ENCODE assay signal across 26 cellular contexts in genomic region chr10:35316346-35316967, GRCh38. TPM values are rescaled to one million over a fixed set of nuclear protein-coding genes. Genes with fewer than 3 reads are reported as not detected.
DNase-seq lines count a peak whose midpoint lies in the region; ATAC-seq, FAIRE-seq and TF ChIP-seq lines count a peak whose summit lies in the region.
"Had no signal": no experiment of that assay in that cellular context is flagged by ENCODE, and none has a peak within 500 bp of the region (broad histone marks: within the 10 kb centered on the region; RNA-seq: fewer than 3 reads in every experiment).

No MANE protein-coding gene starts in this region.

- peaks cover 17% of the 10 kb centered on the region for H3K36me3 ChIP-seq in MG63
- H3K36me3 ChIP-seq in CD4-positive, alpha-beta memory T cell (ENCODE audit: insufficient read depth, low read length) = peaks cover 2% of the 10 kb centered on the region
- H3K36me3 ChIP-seq: thyroid gland had no signal

- no peak overlapping the region for H3K4me3 ChIP-seq in MG63
- no peak overlapping the region for H3K4me3 ChIP-seq in CD4-positive, alpha-beta memory T cell (ENCODE audit: low read length in 2 of 2)
- H3K4me3 ChIP-seq: dorsolateral prefrontal cortex, gastrocnemius medialis, thyroid gland had no signal

- intact Hi-C loops in CD4-positive, alpha-beta memory T cell (cut with micrococcal nuclease) = no loop called here

- DNase-seq in MG63 (peak; percentile 11), H54 (ENCODE audit: insufficient read length, low spot score) (no peak), mesenteric fat pad (ENCODE audit: low spot score) (no peak)
- DNase-seq in stimulated activated naive CD4-positive, alpha-beta T cell (lab: John Stamatoyannopoulos, UW) = no peak
- DNase-seq in CD4-positive, alpha-beta memory T cell = no peak
- DNase-seq: activated CD4-positive, alpha-beta T cell treated with anti-CD3 and anti-CD28 coated beads, Interleukin-2, amount 10 ng/mL, durations not matched to agents 24 days and 14 days; activated CD8-positive, alpha-beta memory T cell treated with anti-CD3 and anti-CD28 coated beads, Interleukin-2, amount 50 U/mL, for 4 hours; activated gamma-delta T cell treated with Interleukin-2 at 50 U/mL for 16 hours; amniotic stem cell; central memory CD4-positive, alpha-beta T cell; dorsolateral prefrontal cortex; gastrocnemius medialis; GF-D8; kidney glomerular epithelial cell; mammary epithelial cell; naive thymus-derived CD4-positive, alpha-beta T cell; NCI-H69; SHP77 treated with DMSO at 0.1 percent for 48 hours; thyroid gland had no signal

- H3K9me3 ChIP-seq in MG63 = no peaks in the 10 kb centered on the region
- H3K9me3 ChIP-seq in CD4-positive, alpha-beta memory T cell (ENCODE audit: control insufficient read depth in 1 of 2, low read length in 2 of 2) = no peaks in the 10 kb centered on the region
- H3K9me3 ChIP-seq: gastrocnemius medialis, thyroid gland had no signal

- FAIRE-seq in H54 (lab: Jason Lieb, UNC) = no peak
- FAIRE-seq: GM12891 had no signal

- no peak overlapping the region for H3K4me3 Mint-ChIP-seq in CD4-positive, alpha-beta memory T cell
- H3K4me3 Mint-ChIP-seq: activated CD4-positive, alpha-beta T cell treated with anti-CD3 and anti-CD28 coated beads, Interleukin-2, amount 10 ng/mL, durations not matched to agents 24 days and 14 days; CD14-positive monocyte; naive thymus-derived CD4-positive, alpha-beta T cell; stimulated activated memory B cell treated with anti-CD40 and anti-IgM and Interleukin-4, amounts not matched to agents 10 μg/mL and 1 μg/mL and 100 μg/mL, for 72 hours had no signal

- H3K4me1 Mint-ChIP-seq in CD4-positive, alpha-beta memory T cell = peaks cover 0 to 6% (median 3%) of the 10 kb centered on the region in 4 donors
- H3K4me1 Mint-ChIP-seq: activated CD4-positive, alpha-beta T cell treated with anti-CD3 and anti-CD28 coated beads, Interleukin-2, amount 10 ng/mL, durations not matched to agents 24 days and 14 days had no signal

- ATAC-seq in GM18519 (IDR thresholded peaks at IDR 0.05; ENCODE audit: low FRiP score, unreplicated experiment) (peak; percentile 55), GM21619 (IDR thresholded peaks at IDR 0.05; ENCODE audit: unreplicated experiment) (peak; percentile 54), HG02938 (IDR thresholded peaks at IDR 0.05; ENCODE audit: unreplicated experiment) (peak; percentile 64)
- ATAC-seq: gastrocnemius medialis; naive thymus-derived CD4-positive, alpha-beta T cell; sciatic nerve; stimulated activated memory B cell treated with anti-CD40 and anti-IgM and Interleukin-4, amounts not matched to agents 10 μg/mL and 1 μg/mL and 100 μg/mL, for 72 hours had no signal

- CTCF ChIA-PET in CD4-positive, alpha-beta memory T cell (lab: Charles Lee; ENCODE audit: partially characterized antibody) = no interaction called here

- no peaks in the 10 kb centered on the region for H3K4me1 ChIP-seq in CD4-positive, alpha-beta memory T cell (ENCODE audit: insufficient read depth, low read length)
- H3K4me1 ChIP-seq: gastrocnemius medialis, thyroid gland had no signal

- H3K27me3 ChIP-seq in MG63 = no peaks in the 10 kb centered on the region
- no peaks in the 10 kb centered on the region for H3K27me3 ChIP-seq in CD4-positive, alpha-beta memory T cell (ENCODE audit: insufficient read depth, low read length)
- H3K27me3 ChIP-seq: dorsolateral prefrontal cortex, gastrocnemius medialis, thyroid gland had no signal

- H3K36me3 Mint-ChIP-seq in CD4-positive, alpha-beta memory T cell = peaks cover 44 to 46% of the 10 kb centered on the region in 2 donors

- TF ChIP-seq POLR2A in H54 (IDR thresholded peaks at IDR 0.05; ENCODE audit: low read depth, low read length) = no peak

- H3K27ac Mint-ChIP-seq in CD4-positive, alpha-beta memory T cell = peak overlapping the region in 1 of 7 donors; percentile 80
- H3K27ac Mint-ChIP-seq: activated CD4-positive, alpha-beta T cell treated with anti-CD3 and anti-CD28 coated beads, Interleukin-2, amount 10 ng/mL, durations not matched to agents 24 days and 14 days; stimulated activated memory B cell treated with anti-CD40 and anti-IgM and Interleukin-4, amounts not matched to agents 10 μg/mL and 1 μg/mL and 100 μg/mL, for 72 hours had no signal

- H3K9me3 Mint-ChIP-seq in CD4-positive, alpha-beta memory T cell = peaks cover 3 to 22% (median 16%) of the 10 kb centered on the region in 8 donors

- no peaks in the 10 kb centered on the region for H3K27me3 Mint-ChIP-seq in CD4-positive, alpha-beta memory T cell
- H3K27me3 Mint-ChIP-seq: activated CD4-positive, alpha-beta T cell treated with anti-CD3 and anti-CD28 coated beads, Interleukin-2, amount 10 ng/mL, durations not matched to agents 24 days and 14 days; naive thymus-derived CD4-positive, alpha-beta T cell; stimulated activated memory B cell treated with anti-CD40 and anti-IgM and Interleukin-4, amounts not matched to agents 10 μg/mL and 1 μg/mL and 100 μg/mL, for 72 hours had no signal

- POLR2A ChIA-PET in CD4-positive, alpha-beta memory T cell (lab: Charles Lee; ENCODE audit: partially characterized antibody) = no interaction called here

- no peak overlapping the region for H3K27ac ChIP-seq in CD4-positive, alpha-beta memory T cell (ENCODE audit: low read depth, low read length)
- H3K27ac ChIP-seq: dorsolateral prefrontal cortex, gastrocnemius medialis, thyroid gland had no signal

RNA-seq across cellular contexts. Expression of gene CCNY, which starts 19.9 kb away (rescaled TPM):
- total RNA-seq in MG63 (2014; rRNA removed; shearing (Covaris generic); ENCODE audit: low replicate concordance) = 36.1 and 47.2 TPM in 2 replicates
- total RNA-seq in CD4-positive, alpha-beta memory T cell = 10 to 100 TPM; 65.9 to 66.7 TPM
- polyA plus RNA-seq in CD4-positive, alpha-beta memory T cell = 10 to 100 TPM in 1 of 2 donors, 1 to 10 TPM in 1; 5.6 to 17.1 TPM
- total RNA-seq in mesenteric fat pad = 73.9 TPM
